13 cellular contexts compared by ENCODE assay signal in the genomic region with DNA sequence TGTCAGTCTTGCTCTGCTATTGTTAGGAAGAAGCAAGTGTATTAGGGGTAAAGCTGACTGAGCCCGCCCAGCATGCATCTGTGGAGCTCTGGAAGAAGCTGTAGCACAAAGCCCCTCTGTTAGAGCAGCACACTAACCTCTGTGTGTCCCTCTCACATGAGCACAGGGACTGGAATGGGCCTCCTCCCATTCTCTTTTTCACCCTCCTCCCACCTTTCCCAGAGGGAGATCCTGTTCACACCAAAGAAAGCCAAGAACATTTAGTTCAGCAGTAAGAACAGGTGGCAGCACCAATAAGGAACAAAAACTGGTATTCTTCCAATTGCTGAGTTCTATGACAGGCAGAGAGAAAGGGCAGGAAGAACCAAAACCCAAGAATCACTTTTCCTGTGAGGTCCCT. TPM values are rescaled to one million over a fixed set of nuclear protein-coding genes. Genes with fewer than 3 reads are reported as not detected.
DNase-seq lines count a peak whose midpoint lies in the region; ATAC-seq and TF ChIP-seq lines count a peak whose summit lies in the region.
"Had no signal": no experiment of that assay in that cellular context is flagged by ENCODE, and none has a peak within 500 bp of the region (broad histone marks: within the 10 kb centered on the region; RNA-seq: fewer than 3 reads in every experiment).

No MANE protein-coding gene starts in this region.

- H3K9ac ChIP-seq in colonic mucosa (ENCODE audit: low read depth in 2 of 2, low read length in 2 of 2) (peak overlapping the region in 1 of 2 donors; percentile 40), skeletal muscle tissue (ENCODE audit: low read depth in 1 of 3, low read length in 3 of 3) (peak overlapping the region; percentile 18 to 62 (median 47))

- DNase-seq in NCI-H526 treated with DMSO at 0.1 percent for 48 hours (lab: John Stamatoyannopoulos, UW) (peak; percentile 1), colonic mucosa (no peak), medulla oblongata (ENCODE audit: extremely low spot score) (peak; percentile 95)
- DNase-seq: activated CD4-positive, alpha-beta T cell treated with anti-CD3 and anti-CD28 coated beads for 4 hours; activated naive CD4-positive, alpha-beta T cell treated with Interleukin-2 at 50 U/mL for 16 hours; mesenchymal stem cell; NK-92 treated with Interleukin-12 subunit alpha and Interleukin-12 subunit beta, amount 100 ng/mL, for 24 hours had no signal

- H3K4me1 ChIP-seq in colonic mucosa (no peaks in the 10 kb centered on the region), skeletal muscle tissue (ENCODE audit: control insufficient read depth in 3 of 3, insufficient read depth in 3 of 3, low read length in 3 of 3) (peaks cover 10 to 32% (median 25%) of the 10 kb centered on the region in 3 donors)

- H3K27ac ChIP-seq in colonic mucosa = peak overlapping the region; percentile 40
- peak overlapping the region; percentile 64 for H3K27ac ChIP-seq in skeletal muscle tissue (ENCODE audit: low read depth, low read length)
- H3K27ac ChIP-seq: HL-60 had no signal

- no peaks in the 10 kb centered on the region for H3K36me3 ChIP-seq in colonic mucosa
- H3K36me3 ChIP-seq in skeletal muscle tissue (ENCODE audit: control insufficient read depth in 3 of 3, insufficient read depth in 3 of 3, low read length in 3 of 3) = peaks cover 0 to under 1% (median under 1%) of the 10 kb centered on the region in 3 donors

- intact Hi-C loops in colonic mucosa (cut with DNase I) = no loop called here

- ATAC-seq in GM19463 (IDR thresholded peaks at IDR 0.05; ENCODE audit: unreplicated experiment) (no peak), HG03045 (IDR thresholded peaks at IDR 0.05; ENCODE audit: unreplicated experiment) (no peak), HG02588 (IDR thresholded peaks at IDR 0.05; ENCODE audit: unreplicated experiment) (no peak), HG03442 (IDR thresholded peaks at IDR 0.05; ENCODE audit: unreplicated experiment) (no peak)

- no peak for TF ChIP-seq CTCF in colonic mucosa (IDR thresholded peaks at IDR 0.05)

- H3K9me3 ChIP-seq in colonic mucosa = no peaks in the 10 kb centered on the region
- no peaks in the 10 kb centered on the region for H3K9me3 ChIP-seq in skeletal muscle tissue (ENCODE audit: control insufficient read depth in 3 of 3, low read length in 3 of 3)

- H3K4me3 ChIP-seq in colonic mucosa = no peak overlapping the region
- H3K4me3 ChIP-seq in skeletal muscle tissue (ENCODE audit: low read length in 3 of 3) = peak overlapping the region; percentile 23 to 45 (median 40)

- H3K27me3 ChIP-seq in colonic mucosa (no peaks in the 10 kb centered on the region), skeletal muscle tissue (ENCODE audit: control insufficient read depth in 3 of 3, insufficient read depth in 3 of 3, low read length in 3 of 3) (no peaks in the 10 kb centered on the region)

RNA-seq across cellular contexts. Expression of gene USP54, which starts 37.8 kb away (rescaled TPM):
- total RNA-seq in colonic mucosa (100 to 1,000 TPM in 1 of 2 donors, 10 to 100 TPM in 1; 70.8 to 151 TPM), skeletal muscle tissue (20.4 TPM)

RNA-seq across cellular contexts. Expression of gene PPP3CB, which starts 57.5 kb away (rescaled TPM):
- total RNA-seq in colonic mucosa = 10 to 100 TPM; 26.5 to 34.2 TPM
- total RNA-seq in skeletal muscle tissue = 113 TPM
